Comparison of ENCODE assay signal across 9 cellular contexts in genomic region chr22:45511847-45512261, GRCh38. TPM values are rescaled to one million over a fixed set of nuclear protein-coding genes. Genes with fewer than 3 reads are reported as not detected.
DNase-seq lines count a peak whose midpoint lies in the region; ATAC-seq and TF ChIP-seq lines count a peak whose summit lies in the region.
"Had no signal": no experiment of that assay in that cellular context is flagged by ENCODE, and none has a peak within 500 bp of the region (broad histone marks: within the 10 kb centered on the region; RNA-seq: fewer than 3 reads in every experiment).

No MANE protein-coding gene starts in this region.

- no peaks in the 10 kb centered on the region for H3K4me1 ChIP-seq in aorta (ENCODE audit: control insufficient read depth in 1 of 2, insufficient read depth in 2 of 2, low read length in 2 of 2)

- no peaks in the 10 kb centered on the region for H3K27me3 ChIP-seq in aorta (ENCODE audit: control insufficient read depth in 1 of 2, insufficient read depth in 2 of 2, low read length in 1 of 2)

- no peaks in the 10 kb centered on the region for H3K36me3 Mint-ChIP-seq in nephron (ENCODE audit: low read depth)

- H3K27ac ChIP-seq in aorta (ENCODE audit: low read depth in 1 of 2, low read length in 2 of 2) (peak overlapping the region in 1 of 2 donors; percentile 25), coronary artery (peak overlapping the region in 1 of 2 donors; percentile 82)
- H3K27ac ChIP-seq: SK-N-MC had no signal

- no peaks in the 10 kb centered on the region for H3K36me3 ChIP-seq in aorta (ENCODE audit: control insufficient read depth in 1 of 2, insufficient read depth in 2 of 2, low read length in 1 of 2)

- H3K27ac Mint-ChIP-seq in nephron: peak overlapping the region; percentile 94 to 98 (median 96)

- peak; percentile 81 for ATAC-seq in aorta (ENCODE audit: low FRiP score)
- no peak for ATAC-seq in GM19328 (IDR thresholded peaks at IDR 0.05; ENCODE audit: unreplicated experiment)

- H3K27me3 Mint-ChIP-seq in nephron (ENCODE audit: low read depth): no peaks in the 10 kb centered on the region

- DNase-seq in RPMI7951 (ENCODE audit: low read depth) (peak; percentile 48), fibroblast of peridontal ligament (ENCODE audit: extremely low read depth) (peak; percentile 98), aorta (peak; percentile 80 to 86), coronary artery (ENCODE audit: low spot score) (no peak), NCI-H748 treated with DMSO at 0.1 percent for 48 hours (lab: John Stamatoyannopoulos, UW) (no peak)
- DNase-seq: NCI-H1048 had no signal

- H3K4me3 ChIP-seq in aorta (ENCODE audit: low read length in 2 of 2): no peak overlapping the region
- H3K4me3 ChIP-seq in coronary artery: no peak overlapping the region
- H3K4me3 ChIP-seq: SK-N-MC had no signal

- no peaks in the 10 kb centered on the region for H3K9me3 Mint-ChIP-seq in nephron

- WGBS in aorta, 2 donors: 9 to 12% methylated on average over 8 of the region's 8 CpGs

- H3K4me1 Mint-ChIP-seq in nephron: peaks cover 88% of the 10 kb centered on the region

- no peaks in the 10 kb centered on the region for H3K9me3 ChIP-seq in aorta (ENCODE audit: control insufficient read depth, low read length)

- intact Hi-C loops in aorta (cut with DNase I): no loop called here

- TF ChIP-seq CTCF in nephron (IDR thresholded peaks at IDR 0.05; ENCODE audit: unreplicated experiment in 3 of 3) (no peak), coronary artery (IDR thresholded peaks at IDR 0.05) (no peak)

- H3K4me3 Mint-ChIP-seq in nephron: peak overlapping the region; percentile 32 to 54 (median 53)

RNA-seq across cellular contexts. Expression of gene FBLN1, which starts 9.2 kb away (rescaled TPM):
- 1.7 and 2.1 TPM in 2 replicates for total RNA-seq in RPMI7951 (2014; rRNA removed; shearing (Covaris generic))
- 1,000 to 10,000 TPM in 1 of 2 donors, 100 to 1,000 TPM in 1; 500 to 1,512 TPM for total RNA-seq in aorta
- polyA plus RNA-seq in aorta: 100 to 1,000 TPM in 1 of 2 donors, 10 to 100 TPM in 1; 48.1 to 283 TPM

Comparison
In these comparisons a context has a peak if more than half of its experiments do, and no peak if none do; other contexts are left out.
1. DNase-seq: peak in RPMI7951 (single experiment), fibroblast of peridontal ligament (single experiment) and aorta (2 of 2); none in coronary artery (single experiment) and NCI-H748 treated with DMSO at 0.1 percent for 48 hours (single experiment).
2. RNA of gene FBLN1, which starts 9.2 kb away (total RNA-seq): 500 to 1,512 TPM in aorta; 1.7 to 2.1 TPM in RPMI7951; every median in the first group is over 100 times any median in the second.